In the genomic region with DNA sequence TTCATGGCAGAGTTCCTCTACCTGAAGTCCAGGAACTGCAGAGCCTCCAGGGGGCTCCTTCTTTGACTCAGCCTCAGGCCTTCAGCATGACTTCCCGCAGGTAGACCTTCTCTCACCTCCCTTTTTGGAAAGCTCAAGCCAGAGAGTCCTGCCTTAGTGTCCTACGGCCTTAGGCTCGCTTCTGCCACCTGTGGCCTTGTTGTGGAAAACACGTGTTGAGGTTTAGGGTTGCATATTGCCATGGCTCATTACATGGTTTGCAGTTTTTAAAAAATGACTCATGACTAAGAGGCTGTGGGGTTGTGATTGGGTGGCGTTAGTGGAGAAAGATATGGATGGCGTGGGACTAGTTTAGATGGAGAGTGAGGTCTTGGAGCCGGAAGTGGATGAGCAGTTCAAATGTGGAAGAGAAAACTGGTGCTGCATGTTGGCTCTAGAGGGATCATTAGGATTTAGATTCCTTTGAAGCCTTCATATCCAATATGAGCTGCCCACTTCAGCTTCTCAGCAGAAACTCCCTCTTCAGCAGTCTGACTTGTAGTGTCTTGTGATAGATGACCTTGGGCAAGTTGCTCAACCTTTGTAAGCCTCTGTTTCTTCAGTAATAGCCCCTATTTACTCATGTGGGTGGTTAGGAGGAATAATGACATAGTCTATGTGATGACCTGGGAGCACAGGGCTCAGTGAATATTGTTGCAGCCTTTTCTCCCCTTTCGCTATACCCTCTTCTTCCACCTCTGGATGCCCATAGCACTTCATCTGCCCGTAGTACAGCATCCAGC, we compare ENCODE assay signal across 9 cellular contexts. TPM values are rescaled to one million over a fixed set of nuclear protein-coding genes. Genes with fewer than 3 reads are reported as not detected.
A peak's percentile ranks its signal among the peaks of the same experiment; 100 is the strongest.
DNase-seq lines count a peak whose midpoint lies in the region; FAIRE-seq and TF ChIP-seq lines count a peak whose summit lies in the region.
"Had no signal": no experiment of that assay in that cellular context is flagged by ENCODE, and none has a peak within 500 bp of the region (broad histone marks: within the 10 kb centered on the region; RNA-seq: fewer than 3 reads in every experiment).

No MANE protein-coding gene starts in this region.

- TF ChIP-seq CTCF in LNCAP (IDR thresholded peaks at IDR 0.05), result peak; percentile 71
- peak; percentile 70 for TF ChIP-seq CTCF in VCaP (conservative IDR thresholded peaks at IDR 0.05)

- no peak overlapping the region for H3K27ac Mint-ChIP-seq in activated naive CD4-positive, alpha-beta T cell treated with anti-CD3 and anti-CD28 coated beads, Interleukin-2, amount 10 ng/mL, durations not matched to agents 7 days and 5 days
- peak overlapping the region in 3 of 6 donors; percentile 42 to 91 (median 80) for H3K27ac Mint-ChIP-seq in immature natural killer cell

- FAIRE-seq in H54 (lab: Jason Lieb, UNC), result peak; percentile 80
- FAIRE-seq: islet of Langerhans had no signal

- no peak overlapping the region for H3K27ac ChIP-seq in VCaP

- no peaks in the 10 kb centered on the region for H3K36me3 Mint-ChIP-seq in activated naive CD4-positive, alpha-beta T cell treated with anti-CD3 and anti-CD28 coated beads, Interleukin-2, amount 10 ng/mL, durations not matched to agents 7 days and 5 days
- no peaks in the 10 kb centered on the region for H3K36me3 Mint-ChIP-seq in immature natural killer cell

- H3K9me3 Mint-ChIP-seq in activated naive CD4-positive, alpha-beta T cell treated with anti-CD3 and anti-CD28 coated beads, Interleukin-2, amount 10 ng/mL, durations not matched to agents 7 days and 5 days, result no peaks in the 10 kb centered on the region
- H3K9me3 Mint-ChIP-seq in immature natural killer cell, result no peaks in the 10 kb centered on the region

- CTCF ChIA-PET in activated naive CD4-positive, alpha-beta T cell treated with anti-CD3 and anti-CD28 coated beads, Interleukin-2, amount 10 ng/mL, durations not matched to agents 7 days and 5 days (lab: Charles Lee), result interaction anchor here (1.0 to 1.6 kb wide), 5 partner anchors 45 to 551 kb away, joined by 3 to 4 read pairs (median 3); no protein-coding TSS in a partner anchor

- peaks cover 9% of the 10 kb centered on the region for H3K27me3 Mint-ChIP-seq in activated naive CD4-positive, alpha-beta T cell treated with anti-CD3 and anti-CD28 coated beads, Interleukin-2, amount 10 ng/mL, durations not matched to agents 7 days and 5 days
- peaks cover 0 to under 1% (median 0%) of the 10 kb centered on the region in 3 donors for H3K27me3 Mint-ChIP-seq in immature natural killer cell (ENCODE audit: low read depth in 3 of 3)

- H3K4me3 Mint-ChIP-seq in activated naive CD4-positive, alpha-beta T cell treated with anti-CD3 and anti-CD28 coated beads, Interleukin-2, amount 10 ng/mL, durations not matched to agents 7 days and 5 days, result no peak overlapping the region
- H3K4me3 Mint-ChIP-seq in immature natural killer cell, result no peak overlapping the region

- H3K4me1 Mint-ChIP-seq in activated naive CD4-positive, alpha-beta T cell treated with anti-CD3 and anti-CD28 coated beads, Interleukin-2, amount 10 ng/mL, durations not matched to agents 7 days and 5 days, result peaks cover 20% of the 10 kb centered on the region
- peaks cover 56 to 59% of the 10 kb centered on the region in 2 donors for H3K4me1 Mint-ChIP-seq in immature natural killer cell

- TF ChIP-seq POLR2A in H54 (IDR thresholded peaks at IDR 0.05; ENCODE audit: low read depth, low read length), result no peak

- peak; percentile 37 for DNase-seq in activated naive CD4-positive, alpha-beta T cell treated with anti-CD3 and anti-CD28 coated beads, Interleukin-2, amount 10 ng/mL, durations not matched to agents 7 days and 5 days
- no peak for DNase-seq in activated naive CD4-positive, alpha-beta T cell treated with Interleukin-2 at 50 U/mL for 16 hours
- DNase-seq in H54 (ENCODE audit: insufficient read length, low spot score), result peak; percentile 32
- peak; percentile 65 for DNase-seq in iPS DF 19.7 (ENCODE audit: low read depth, low spot score)
- DNase-seq in immature natural killer cell, result no peak
- DNase-seq in activated gamma-delta T cell (lab: John Stamatoyannopoulos, UW), result no peak

RNA-seq across cellular contexts. Expression of gene FGGY, which starts 6.5 kb away (rescaled TPM):
- 1 to 10 TPM; 4.0 to 8.4 (median 5.1) TPM for polyA plus RNA-seq in immature natural killer cell

Comparison
In these comparisons a context has a peak if more than half of its experiments do, and no peak if none do; other contexts are left out.
1. DNase-seq: peak in activated naive CD4-positive, alpha-beta T cell treated with anti-CD3 and anti-CD28 coated beads, Interleukin-2, amount 10 ng/mL, durations not matched to agents 7 days and 5 days (single experiment), H54 (single experiment) and iPS DF 19.7 (single experiment); none in activated naive CD4-positive, alpha-beta T cell treated with Interleukin-2 at 50 U/mL for 16 hours (single experiment), immature natural killer cell (0 of 3) and activated gamma-delta T cell (single experiment).